ENCODE assay signal across 27 cellular contexts in genomic region chr2:168316073-168316440, GRCh38.
DNase-seq lines count a peak whose midpoint lies in the region; FAIRE-seq and TF ChIP-seq lines count a peak whose summit lies in the region.
"Had no signal": no experiment of that assay in that cellular context is flagged by ENCODE, and none has a peak within 500 bp of the region (broad histone marks: within the 10 kb centered on the region; RNA-seq: fewer than 3 reads in every experiment).

No MANE protein-coding gene starts in this region.

- no peak overlapping the region for H3K9ac ChIP-seq in kidney (ENCODE audit: low read length in 2 of 2)

- H3K36me3 ChIP-seq in muscle layer of duodenum (ENCODE audit: control insufficient read depth in 1 of 2, insufficient read depth in 2 of 2, low read length in 2 of 2) = no peaks in the 10 kb centered on the region
- no peaks in the 10 kb centered on the region for H3K36me3 ChIP-seq in kidney (ENCODE audit: control insufficient read depth in 1 of 2, insufficient read depth in 2 of 2, low read length in 2 of 2)
- H3K36me3 ChIP-seq: SJCRH30, thoracic aorta, vagina had no signal

- H3K9me3 ChIP-seq in muscle layer of duodenum (ENCODE audit: control insufficient read depth in 1 of 2, low read length in 2 of 2) = no peaks in the 10 kb centered on the region
- H3K9me3 ChIP-seq in kidney (ENCODE audit: control insufficient read depth in 1 of 2, low read length in 2 of 2) = no peaks in the 10 kb centered on the region
- H3K9me3 ChIP-seq: SJCRH30, thoracic aorta, vagina had no signal

- TF ChIP-seq CTCF in dorsolateral prefrontal cortex (IDR thresholded peaks at IDR 0.05 in 54 of 56, conservative IDR thresholded peaks at IDR 0.05 in 2 of 56; ENCODE audit: low read depth in 1 of 56, partially characterized antibody in 56 of 56) (no peak), kidney (IDR thresholded peaks at IDR 0.05; ENCODE audit: borderline replicate concordance, extremely low read depth, insufficient read depth) (no peak)

- intact Hi-C loops in dorsolateral prefrontal cortex (cut with DNase I) (no loop called here), kidney (cut with DNase I) (no loop called here)

- no peaks in the 10 kb centered on the region for H3K27me3 ChIP-seq in muscle layer of duodenum (ENCODE audit: low read depth, low read length)
- H3K27me3 ChIP-seq in dorsolateral prefrontal cortex = no peaks in the 10 kb centered on the region
- H3K27me3 ChIP-seq: vagina had no signal

- H3K4me3 ChIP-seq in muscle layer of duodenum (ENCODE audit: low read depth in 1 of 2, low read length in 2 of 2) (no peak overlapping the region), dorsolateral prefrontal cortex (no peak overlapping the region), kidney (ENCODE audit: low read length in 2 of 2) (no peak overlapping the region)
- H3K4me3 ChIP-seq: SJCRH30, skin epidermis, thoracic aorta, vagina had no signal

- peaks cover 0 to 28% of the 10 kb centered on the region in 2 donors for H3K4me1 ChIP-seq in muscle layer of duodenum (ENCODE audit: control insufficient read depth in 1 of 2, insufficient read depth in 2 of 2, low read length in 2 of 2)
- no peaks in the 10 kb centered on the region for H3K4me1 ChIP-seq in kidney (ENCODE audit: control insufficient read depth in 1 of 2, insufficient read depth in 1 of 2, low read depth in 1 of 2, low read length in 2 of 2)

- H3K27ac ChIP-seq in muscle layer of duodenum (ENCODE audit: low read length) (peak overlapping the region; percentile 47), dorsolateral prefrontal cortex (no peak overlapping the region), kidney (ENCODE audit: low read depth in 2 of 2, low read length in 2 of 2) (no peak overlapping the region)
- H3K27ac ChIP-seq: SJCRH30, thoracic aorta, vagina had no signal

- no peak for FAIRE-seq in kidney (lab: Jason Lieb, UNC)
- FAIRE-seq: HTR-8/SVneo had no signal

- DNase-seq in EH (ENCODE audit: low read depth) (peak; percentile 28), M059J (ENCODE audit: low read depth) (peak; percentile 8), fibroblast of gingiva (ENCODE audit: low read depth) (peak; percentile 56), dorsolateral prefrontal cortex (no peak), RPMI8226 (no peak), kidney (no peak)
- DNase-seq: activated CD4-positive, alpha-beta T cell treated with anti-CD3 and anti-CD28 coated beads for 36 hours; activated naive CD4-positive, alpha-beta T cell treated with anti-CD3 and anti-CD28 coated beads for 36 hours; activated T-cell treated with anti-CD3 and anti-CD28 coated beads, Interleukin-2, amount 50 U/mL, for 72 hours; aorta; CD8-positive, alpha-beta T cell; cerebellar nuclear complex; effector memory CD4-positive, alpha-beta T cell; GF-D8; Kasumi-1; NCI-H1092; NCI-H1930; NCI-H2227 treated with DMSO at 0.1 percent for 48 hours; nephron progenitor cell; PC-3; posterior cingulate gyrus; SJCRH30 had no signal

Comparison
In these comparisons a context has a peak if more than half of its experiments do, and no peak if none do; other contexts are left out.
1. DNase-seq: peak in EH (single experiment), M059J (single experiment) and fibroblast of gingiva (single experiment); none in dorsolateral prefrontal cortex (0 of 10), RPMI8226 (single experiment) and kidney (single experiment).